ENCODE assay signal across 18 cellular contexts in the genomic region with DNA sequence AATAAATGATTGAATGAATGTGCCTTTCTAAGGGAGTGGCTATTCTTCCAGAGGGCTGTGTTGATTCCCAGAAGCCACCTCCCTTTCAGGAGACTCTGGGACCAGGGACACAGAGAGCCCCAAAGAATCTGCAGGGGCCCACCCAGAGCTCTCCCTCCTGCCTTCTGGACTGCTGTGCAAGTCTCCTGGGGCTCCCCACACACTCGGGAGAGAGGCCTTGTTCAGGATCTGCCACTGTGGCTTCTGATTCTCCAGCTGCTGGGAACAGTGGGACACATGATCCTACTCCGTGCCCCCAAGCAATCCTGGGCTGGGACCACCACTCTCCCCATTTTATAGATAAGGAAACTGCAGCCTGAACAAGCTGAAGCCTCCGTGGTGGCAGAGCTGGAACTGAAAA. TPM values are rescaled to one million over a fixed set of nuclear protein-coding genes. Genes with fewer than 3 reads are reported as not detected.
"Had no signal": no experiment of that assay in that cellular context is flagged by ENCODE, and none has a peak within 500 bp of the region (broad histone marks: within the 10 kb centered on the region; RNA-seq: fewer than 3 reads in every experiment).

No MANE protein-coding gene starts in this region.

- H3K27ac ChIP-seq: HL-60 had no signal

- ATAC-seq: SK-N-SH treated with all-trans-retinoic acid at 6 μM for 48 hours had no signal

- DNase-seq: KBM-7, NCI-H1092, NCI-H1436, NCI-H187, NCI-H2029, NCI-H2081 treated with DMSO at 0.1 percent for 48 hours, NCI-H2171, NCI-H226, NCI-H510A, NCI-H524 treated with DMSO at 0.1 percent for 48 hours, NCI-H69, NCI-H774, RPMI8226, T-helper 1 cell had no signal

RNA-seq across cellular contexts. Expression of a gene that starts 23.6 kb away (rescaled TPM):
- total RNA-seq: MCF 10A, SK-MEL-5 had no signal

RNA-seq across cellular contexts. Expression of a gene that starts 36.7 kb away (rescaled TPM):
- total RNA-seq: SK-MEL-5 had no signal
